In the genomic region with DNA sequence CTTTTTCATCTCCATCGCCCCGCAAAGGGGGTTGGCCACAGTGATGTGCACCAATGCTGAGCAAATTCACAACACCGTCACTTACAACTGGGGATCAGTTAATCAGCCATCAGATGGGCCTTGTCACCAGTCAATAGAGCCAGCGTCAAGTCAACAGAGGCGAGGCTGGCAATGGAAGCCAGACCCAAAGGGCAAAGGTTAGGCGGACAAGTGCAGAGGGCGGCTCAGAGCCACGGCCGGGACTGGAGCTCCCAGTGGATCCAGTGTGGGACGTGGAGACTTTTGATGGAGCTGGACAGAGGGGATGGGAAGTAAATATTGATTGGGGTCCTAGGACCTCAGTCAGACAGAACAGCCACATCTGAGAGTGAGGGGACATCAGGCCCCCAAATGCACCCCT, we compare ENCODE assay signal across 1 cellular context.
A peak's percentile ranks its signal among the peaks of the same experiment; 100 is the strongest.
TF ChIP-seq lines count a peak whose summit lies in the region.

No MANE protein-coding gene starts in this region.

TF ChIP-seq in HepG2, 621 proteins besides CTCF, POLR2A, EP300 and RAD21 (continued from another document):
- TF ChIP-seq, protein P1, sequence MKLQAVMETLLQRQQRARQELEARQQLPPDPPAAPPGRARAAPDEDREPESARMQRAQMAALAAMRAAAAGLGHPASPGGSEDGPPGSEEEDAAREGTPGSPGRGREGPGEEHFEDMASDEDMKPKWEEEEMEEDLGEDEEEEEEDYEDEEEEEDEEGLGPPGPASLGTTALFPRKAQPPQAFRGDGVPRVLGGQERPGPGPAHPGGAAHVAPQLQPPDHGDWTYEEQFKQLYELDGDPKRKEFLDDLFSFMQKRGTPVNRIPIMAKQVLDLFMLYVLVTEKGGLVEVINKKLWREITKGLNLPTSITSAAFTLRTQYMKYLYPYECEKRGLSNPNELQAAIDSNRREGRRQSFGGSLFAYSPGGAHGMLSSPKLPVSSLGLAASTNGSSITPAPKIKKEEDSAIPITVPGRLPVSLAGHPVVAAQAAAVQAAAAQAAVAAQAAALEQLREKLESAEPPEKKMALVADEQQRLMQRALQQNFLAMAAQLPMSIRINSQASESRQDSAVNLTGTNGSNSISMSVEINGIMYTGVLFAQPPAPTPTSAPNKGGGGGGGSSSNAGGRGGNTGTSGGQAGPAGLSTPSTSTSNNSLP (IDR thresholded peaks at IDR 0.05; ENCODE audit: low read depth, low read length): peak; percentile 32; the same call in 1 of the 2 replicates
- TF ChIP-seq ZFX (CRISPR knock-in tag; IDR thresholded peaks at IDR 0.05; ENCODE audit: low read depth) (0 out of 2 replicates have a peak, but pooled peaks have one; percentile 26), BCL6 (CRISPR knock-in tag; IDR thresholded peaks at IDR 0.05) (peak; percentile 46; the same call in 1 of the 2 replicates), GABPA (IDR thresholded peaks at IDR 0.05; ENCODE audit: low read depth, low read length) (no peak), GABPA (CRISPR knock-in tag; IDR thresholded peaks at IDR 0.05; ENCODE audit: low read depth) (no peak), HDAC1 (CRISPR knock-in tag; IDR thresholded peaks at IDR 0.05) (no peak), ZFY (CRISPR knock-in tag; IDR thresholded peaks at IDR 0.05) (peak; percentile 41; the same call in 1 of the 2 replicates), HNF4A (CRISPR knock-in tag; IDR thresholded peaks at IDR 0.05) (peak; percentile 78), ZMYM2 (CRISPR knock-in tag; IDR thresholded peaks at IDR 0.05) (0 out of 2 replicates have a peak, but pooled peaks have one; percentile 21)
- TF ChIP-seq, protein P2, sequence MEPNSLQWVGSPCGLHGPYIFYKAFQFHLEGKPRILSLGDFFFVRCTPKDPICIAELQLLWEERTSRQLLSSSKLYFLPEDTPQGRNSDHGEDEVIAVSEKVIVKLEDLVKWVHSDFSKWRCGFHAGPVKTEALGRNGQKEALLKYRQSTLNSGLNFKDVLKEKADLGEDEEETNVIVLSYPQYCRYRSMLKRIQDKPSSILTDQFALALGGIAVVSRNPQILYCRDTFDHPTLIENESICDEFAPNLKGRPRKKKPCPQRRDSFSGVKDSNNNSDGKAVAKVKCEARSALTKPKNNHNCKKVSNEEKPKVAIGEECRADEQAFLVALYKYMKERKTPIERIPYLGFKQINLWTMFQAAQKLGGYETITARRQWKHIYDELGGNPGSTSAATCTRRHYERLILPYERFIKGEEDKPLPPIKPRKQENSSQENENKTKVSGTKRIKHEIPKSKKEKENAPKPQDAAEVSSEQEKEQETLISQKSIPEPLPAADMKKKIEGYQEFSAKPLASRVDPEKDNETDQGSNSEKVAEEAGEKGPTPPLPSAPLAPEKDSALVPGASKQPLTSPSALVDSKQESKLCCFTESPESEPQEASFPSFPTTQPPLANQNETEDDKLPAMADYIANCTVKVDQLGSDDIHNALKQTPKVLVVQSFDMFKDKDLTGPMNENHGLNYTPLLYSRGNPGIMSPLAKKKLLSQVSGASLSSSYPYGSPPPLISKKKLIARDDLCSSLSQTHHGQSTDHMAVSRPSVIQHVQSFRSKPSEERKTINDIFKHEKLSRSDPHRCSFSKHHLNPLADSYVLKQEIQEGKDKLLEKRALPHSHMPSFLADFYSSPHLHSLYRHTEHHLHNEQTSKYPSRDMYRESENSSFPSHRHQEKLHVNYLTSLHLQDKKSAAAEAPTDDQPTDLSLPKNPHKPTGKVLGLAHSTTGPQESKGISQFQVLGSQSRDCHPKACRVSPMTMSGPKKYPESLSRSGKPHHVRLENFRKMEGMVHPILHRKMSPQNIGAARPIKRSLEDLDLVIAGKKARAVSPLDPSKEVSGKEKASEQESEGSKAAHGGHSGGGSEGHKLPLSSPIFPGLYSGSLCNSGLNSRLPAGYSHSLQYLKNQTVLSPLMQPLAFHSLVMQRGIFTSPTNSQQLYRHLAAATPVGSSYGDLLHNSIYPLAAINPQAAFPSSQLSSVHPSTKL (CRISPR knock-in tag; IDR thresholded peaks at IDR 0.05): peak; percentile 16; the same call in 1 of the 2 replicates
- TF ChIP-seq, protein P3, sequence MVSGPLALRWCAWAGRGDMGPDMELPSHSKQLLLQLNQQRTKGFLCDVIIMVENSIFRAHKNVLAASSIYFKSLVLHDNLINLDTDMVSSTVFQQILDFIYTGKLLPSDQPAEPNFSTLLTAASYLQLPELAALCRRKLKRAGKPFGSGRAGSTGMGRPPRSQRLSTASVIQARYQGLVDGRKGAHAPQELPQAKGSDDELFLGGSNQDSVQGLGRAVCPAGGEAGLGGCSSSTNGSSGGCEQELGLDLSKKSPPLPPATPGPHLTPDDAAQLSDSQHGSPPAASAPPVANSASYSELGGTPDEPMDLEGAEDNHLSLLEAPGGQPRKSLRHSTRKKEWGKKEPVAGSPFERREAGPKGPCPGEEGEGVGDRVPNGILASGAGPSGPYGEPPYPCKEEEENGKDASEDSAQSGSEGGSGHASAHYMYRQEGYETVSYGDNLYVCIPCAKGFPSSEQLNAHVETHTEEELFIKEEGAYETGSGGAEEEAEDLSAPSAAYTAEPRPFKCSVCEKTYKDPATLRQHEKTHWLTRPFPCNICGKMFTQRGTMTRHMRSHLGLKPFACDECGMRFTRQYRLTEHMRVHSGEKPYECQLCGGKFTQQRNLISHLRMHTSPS (CRISPR knock-in tag; IDR thresholded peaks at IDR 0.05; ENCODE audit: low read depth): 0 out of 2 replicates have a peak, but pooled peaks have one; percentile 22
- TF ChIP-seq, protein P4, sequence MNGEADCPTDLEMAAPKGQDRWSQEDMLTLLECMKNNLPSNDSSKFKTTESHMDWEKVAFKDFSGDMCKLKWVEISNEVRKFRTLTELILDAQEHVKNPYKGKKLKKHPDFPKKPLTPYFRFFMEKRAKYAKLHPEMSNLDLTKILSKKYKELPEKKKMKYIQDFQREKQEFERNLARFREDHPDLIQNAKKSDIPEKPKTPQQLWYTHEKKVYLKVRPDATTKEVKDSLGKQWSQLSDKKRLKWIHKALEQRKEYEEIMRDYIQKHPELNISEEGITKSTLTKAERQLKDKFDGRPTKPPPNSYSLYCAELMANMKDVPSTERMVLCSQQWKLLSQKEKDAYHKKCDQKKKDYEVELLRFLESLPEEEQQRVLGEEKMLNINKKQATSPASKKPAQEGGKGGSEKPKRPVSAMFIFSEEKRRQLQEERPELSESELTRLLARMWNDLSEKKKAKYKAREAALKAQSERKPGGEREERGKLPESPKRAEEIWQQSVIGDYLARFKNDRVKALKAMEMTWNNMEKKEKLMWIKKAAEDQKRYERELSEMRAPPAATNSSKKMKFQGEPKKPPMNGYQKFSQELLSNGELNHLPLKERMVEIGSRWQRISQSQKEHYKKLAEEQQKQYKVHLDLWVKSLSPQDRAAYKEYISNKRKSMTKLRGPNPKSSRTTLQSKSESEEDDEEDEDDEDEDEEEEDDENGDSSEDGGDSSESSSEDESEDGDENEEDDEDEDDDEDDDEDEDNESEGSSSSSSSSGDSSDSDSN (CRISPR knock-in tag; IDR thresholded peaks at IDR 0.05): 0 out of 2 replicates have a peak, but pooled peaks have one; percentile 20
